ENCODE assay signal across 8 cellular contexts in the genomic region with DNA sequence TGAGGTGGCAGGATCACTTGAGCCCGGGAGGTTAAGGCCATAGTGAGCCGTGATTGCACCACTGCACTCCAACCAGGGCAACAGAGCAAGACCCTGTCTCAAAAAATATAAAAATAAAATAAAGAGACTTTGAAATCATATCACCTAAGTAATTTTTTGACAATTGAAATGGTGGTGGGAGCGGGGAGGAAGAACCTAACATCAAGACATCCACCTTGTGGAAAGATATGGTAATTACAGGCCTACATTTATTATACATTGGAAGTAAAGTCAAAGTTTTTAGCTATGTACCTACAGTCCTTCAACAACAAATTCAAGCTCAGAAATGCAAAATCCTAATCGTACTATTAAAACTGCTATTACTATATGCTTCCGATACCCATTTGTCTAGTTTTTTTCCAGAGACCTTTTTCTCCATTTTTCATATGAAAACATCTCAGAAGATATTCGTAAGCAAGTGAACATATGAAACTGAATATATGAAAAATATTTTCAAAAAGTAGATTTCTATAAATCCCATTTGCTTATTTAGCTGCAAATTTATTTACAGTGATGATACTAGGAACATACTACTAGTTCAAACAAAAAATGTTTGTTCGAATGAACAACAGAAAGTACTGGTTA.
DNase-seq lines count a peak whose midpoint lies in the region; TF ChIP-seq lines count a peak whose summit lies in the region.

No MANE protein-coding gene starts in this region.

- intact Hi-C loops in spleen (cut with DNase I; ENCODE audit: low total_unique reads): loop anchor here (5.0 kb wide), 1 partner anchor 63 kb away; no protein-coding TSS in a partner anchor

- peak; percentile 92 for TF ChIP-seq CTCF in RWPE1 (conservative IDR thresholded peaks at IDR 0.05; ENCODE audit: low read depth)
- TF ChIP-seq CTCF in fibroblast of villous mesenchyme (IDR thresholded peaks at IDR 0.05; ENCODE audit: insufficient read depth, low read depth, low read length): peak; percentile 57
- peak in 10 of 11 experiments; percentile 16 to 78 (median 58) for TF ChIP-seq CTCF in spleen (IDR thresholded peaks at IDR 0.05 in 8 of 11, conservative IDR thresholded peaks at IDR 0.05 in 3 of 11)

- CTCF ChIA-PET in RWPE1 (lab: Yijun Ruan, JAX): interaction anchor here (0.6 to 5.5 kb wide), 24 partner anchors 8 to 1117 kb away, joined by 3 to 69 read pairs (median 4); no protein-coding TSS in a partner anchor

- POLR2A ChIA-PET in RWPE1 (lab: Yijun Ruan, JAX; ENCODE audit: low non-redundant PET): no interaction called here

- no peaks in the 10 kb centered on the region for H3K27me3 ChIP-seq in spleen (replicated peaks in 1 of 7)

- no peak for TF ChIP-seq POLR2A in spleen (IDR thresholded peaks at IDR 0.05)

- no peaks in the 10 kb centered on the region for H3K9me3 ChIP-seq in spleen

- H3K4me1 ChIP-seq in spleen: no peaks in the 10 kb centered on the region

- 62 to 66% (median 65%) methylated on average over 7 of the region's 7 CpGs for WGBS in spleen, 5 donors

- H3K4me3 ChIP-seq in Jurkat, Clone E6-1 (ENCODE audit: low read length): no peak overlapping the region
- H3K4me3 ChIP-seq in fibroblast of villous mesenchyme (ENCODE audit: low read depth, low read length): no peak overlapping the region
- no peak overlapping the region for H3K4me3 ChIP-seq in spleen

- DNase-seq in DMS53 treated with DMSO at 0.1 percent for 48 hours (lab: John Stamatoyannopoulos, UW; ENCODE audit: unreplicated experiment) (peak; percentile 70), RWPE1 (ENCODE audit: low spot score) (peak; percentile 71), fibroblast of villous mesenchyme (ENCODE audit: low read depth) (peak; percentile 32), spleen (no peak), mucosa of gallbladder (ENCODE audit: low spot score) (no peak)
- DNase-seq in Jurkat, Clone E6-1 (ENCODE audit: low read depth, low spot score): peak; percentile 51
- DNase-seq in stimulated activated CD4-positive, alpha-beta T cell treated with anti-CD3 and anti-CD28 coated beads, Interleukin-4, amount 100 ng/mL, for 24 hours: no peak
- DNase-seq in activated CD4-positive, alpha-beta T cell treated with anti-CD3 and anti-CD28 coated beads, Interleukin-2, amount 50 U/mL, for 1 hour: no peak

- H3K36me3 ChIP-seq in spleen: peaks cover 0 to 6% (median 0%) of the 10 kb centered on the region in 6 donors

- peak overlapping the region; percentile 29; the same call in 1 of the 2 replicates for H3K27ac ChIP-seq in RWPE1
- H3K27ac ChIP-seq in spleen: no peak overlapping the region

Comparison
In these comparisons a context has a peak if more than half of its experiments do, and no peak if none do; other contexts are left out.
1. DNase-seq: peak in DMS53 treated with DMSO at 0.1 percent for 48 hours (single experiment), Jurkat, Clone E6-1 (single experiment), RWPE1 (single experiment) and fibroblast of villous mesenchyme (single experiment); none in spleen (single experiment), stimulated activated CD4-positive, alpha-beta T cell treated with anti-CD3 and anti-CD28 coated beads, Interleukin-4, amount 100 ng/mL, for 24 hours (single experiment), activated CD4-positive, alpha-beta T cell treated with anti-CD3 and anti-CD28 coated beads, Interleukin-2, amount 50 U/mL, for 1 hour (single experiment) and mucosa of gallbladder (single experiment).
2. Peak in every context shown above with its lines, with median percentiles within 50 percentile points of each other: CTCF ChIP-seq.